Comparison of ENCODE assay signal across 9 cellular contexts in the genomic region with DNA sequence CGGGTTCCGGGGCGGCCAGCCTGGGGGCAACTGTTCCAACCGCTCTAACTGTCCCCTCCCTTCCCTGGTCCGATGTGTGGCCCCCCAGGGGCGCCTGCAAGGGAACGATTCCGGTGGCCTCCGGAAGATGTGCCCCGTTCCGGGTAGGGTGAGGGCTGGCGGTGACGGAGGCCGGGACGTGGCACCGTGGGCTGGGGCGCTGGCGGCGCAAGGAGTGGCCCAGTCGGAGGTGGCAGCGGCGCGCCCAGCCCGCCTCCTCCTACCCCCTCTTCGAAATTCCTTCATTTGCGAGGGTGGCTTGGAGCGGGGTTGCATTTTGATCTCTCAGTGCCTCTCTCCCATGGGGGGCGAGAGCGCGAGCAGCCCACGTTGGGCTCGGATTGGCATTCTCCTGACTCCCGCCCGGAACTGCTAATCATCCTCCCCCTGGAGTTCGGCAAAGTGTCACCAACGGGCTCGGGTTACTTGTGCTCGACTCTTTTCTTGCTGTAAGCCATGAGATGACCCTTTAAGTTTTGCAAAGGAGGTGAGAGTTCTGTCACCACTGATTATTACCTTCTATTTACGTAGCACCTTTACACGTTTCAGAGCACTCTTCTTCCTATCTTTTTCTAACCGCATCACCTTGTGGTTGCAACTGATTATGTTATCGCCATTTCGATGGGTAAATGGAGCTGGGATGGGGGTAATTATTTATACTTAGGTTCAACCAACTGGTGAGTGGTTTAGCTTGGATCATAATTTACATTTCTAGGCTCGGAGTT. TPM values are rescaled to one million over a fixed set of nuclear protein-coding genes. Genes with fewer than 3 reads are reported as not detected.
DNase-seq lines count a peak whose midpoint lies in the region; ATAC-seq and TF ChIP-seq lines count a peak whose summit lies in the region.
"Had no signal": no experiment of that assay in that cellular context is flagged by ENCODE, and none has a peak within 500 bp of the region (broad histone marks: within the 10 kb centered on the region; RNA-seq: fewer than 3 reads in every experiment).

No MANE protein-coding gene starts in this region.

- H3K36me3 ChIP-seq in osteoblast (ENCODE audit: insufficient read depth, low read length) (peaks cover 26% of the 10 kb centered on the region), thoracic aorta (peaks cover 4% of the 10 kb centered on the region)

- H3K27me3 Mint-ChIP-seq in CD14-positive monocyte (ENCODE audit: low read depth in 3 of 3) = peaks cover 0 to 4% (median 0%) of the 10 kb centered on the region in 3 donors

- H3K27ac ChIP-seq in osteoblast (ENCODE audit: low read depth, low read length) = peak overlapping the region; percentile 99
- peak overlapping the region; percentile 99 to 100 for H3K27ac ChIP-seq in thoracic aorta

- H3K4me3 Mint-ChIP-seq in CD14-positive monocyte = peak overlapping the region; percentile 93 to 97

- H3K9me3 Mint-ChIP-seq in CD14-positive monocyte = no peaks in the 10 kb centered on the region

- ATAC-seq in GM19351 (IDR thresholded peaks at IDR 0.05; ENCODE audit: unreplicated experiment) = peak; percentile 40
- ATAC-seq in HG03520 (IDR thresholded peaks at IDR 0.05; ENCODE audit: unreplicated experiment) = peak; percentile 41
- ATAC-seq in thoracic aorta (ENCODE audit: insufficient number of reproducible peaks, low FRiP score, low read depth) = peak; percentile 72

- peaks cover 43% of the 10 kb centered on the region for H4K20me1 ChIP-seq in osteoblast (ENCODE audit: insufficient read depth, low read length)

- H3K4me1 Mint-ChIP-seq in CD14-positive monocyte = peaks cover 30% of the 10 kb centered on the region

- H2AFZ ChIP-seq in osteoblast (ENCODE audit: low read length) = peak overlapping the region; percentile 52

- DNase-seq in CD14-positive monocyte (ENCODE audit: low spot score) = peak; percentile 46
- peak; percentile 56 for DNase-seq in RPMI7951 (ENCODE audit: low read depth)
- peak; percentile 71 for DNase-seq in activated naive CD4-positive, alpha-beta T cell treated with Interleukin-2 at 50 U/mL for 16 hours
- peak; percentile 64 for DNase-seq in germinal center (ENCODE audit: low spot score)
- DNase-seq in osteoblast (ENCODE audit: insufficient read length, low spot score, missing footprints) = peak; percentile 88
- DNase-seq in thoracic aorta (ENCODE audit: low spot score) = peak; percentile 36

- TF ChIP-seq CTCF in CD14-positive monocyte (IDR thresholded peaks at IDR 0.05) (no peak), osteoblast (IDR thresholded peaks at IDR 0.05; ENCODE audit: extremely low read depth, low read depth, low read length) (no peak), thoracic aorta (IDR thresholded peaks at IDR 0.05) (no peak)

- H3K4me1 ChIP-seq in osteoblast (ENCODE audit: insufficient read depth, low read length) = peaks cover 21% of the 10 kb centered on the region
- peaks cover 23 to 54% of the 10 kb centered on the region in 2 donors for H3K4me1 ChIP-seq in thoracic aorta (ENCODE audit: control insufficient read depth in 1 of 2, low read depth in 2 of 2)

- H3K4me3 ChIP-seq in osteoblast (ENCODE audit: insufficient read depth, low read length) = peak overlapping the region; percentile 99
- H3K4me3 ChIP-seq in thoracic aorta = peak overlapping the region; percentile 97

- intact Hi-C loops in CD14-positive monocyte (cut with micrococcal nuclease) = loop anchor here in 1 of 2 donors (2.0 to 5.0 kb wide), 2 partner anchors 26 to 54 kb away; partner anchors contain the start of gene RPL26

- peaks cover 20 to 25% of the 10 kb centered on the region in 2 donors for H3K36me3 Mint-ChIP-seq in CD14-positive monocyte

- H3K27ac Mint-ChIP-seq in CD14-positive monocyte = peak overlapping the region; percentile 94 to 97 (median 96)

- peak overlapping the region; percentile 85 for H3K4me2 ChIP-seq in osteoblast (ENCODE audit: insufficient read depth, low read length)

- H3K9me3 ChIP-seq in osteoblast (ENCODE audit: low read depth, low read length) = no peaks in the 10 kb centered on the region
- no peaks in the 10 kb centered on the region for H3K9me3 ChIP-seq in thoracic aorta

- H3K27me3 ChIP-seq in osteoblast (ENCODE audit: insufficient read depth, low read length) (no peaks in the 10 kb centered on the region), thoracic aorta (replicated peaks; ENCODE audit: insufficient read depth) (no peaks in the 10 kb centered on the region)

- peaks cover 56% of the 10 kb centered on the region for H3K79me2 ChIP-seq in osteoblast (ENCODE audit: insufficient read depth, low read length)

RNA-seq across cellular contexts. Expression of gene NDEL1, which starts 0.7 kb away (rescaled TPM):
- 10 to 100 TPM; 29.8 to 39.7 TPM for polyA plus RNA-seq in CD14-positive monocyte
- 23.6 and 26.4 TPM in 2 replicates for total RNA-seq in RPMI7951 (2014; rRNA removed; shearing (Covaris generic))
- total RNA-seq in osteoblast (69.8 and 72.8 TPM in 2 replicates), thoracic aorta (100 to 1,000 TPM; 110 to 113 TPM)

RNA-seq across cellular contexts. Expression of gene RNF222, which starts 38.7 kb away (rescaled TPM):
- not detected for polyA plus RNA-seq in CD14-positive monocyte
- total RNA-seq in RPMI7951 (2014; rRNA removed; shearing (Covaris generic)) = not detected in 2 replicates
- total RNA-seq in osteoblast (not detected in 2 replicates), thoracic aorta (under 1 TPM in 1 of 2 donors, not detected in 1; 0.56 TPM)
- total RNA-seq: dermis microvascular lymphatic vessel endothelial cell had no signal

RNA-seq across cellular contexts. Expression of gene RPL26, which starts 53.4 kb away (rescaled TPM):
- 100 to 1,000 TPM; 859 to 884 TPM for polyA plus RNA-seq in CD14-positive monocyte
- total RNA-seq in RPMI7951 (2014; rRNA removed; shearing (Covaris generic)) = 2,664 and 2,696 TPM in 2 replicates
- 1,921 and 2,089 TPM in 2 replicates for total RNA-seq in osteoblast
- total RNA-seq in thoracic aorta = 1,000 to 10,000 TPM; 1,235 to 1,884 TPM

Comparison
In these comparisons a context has a peak if more than half of its experiments do, and no peak if none do; other contexts are left out.
1. Peak in every context shown above with its lines: DNase-seq, ATAC-seq, H3K4me3 ChIP-seq and H3K27ac ChIP-seq.
2. DNase-seq: peak in every context shown above with its lines; median percentile 88 in osteoblast; 71 in activated naive CD4-positive, alpha-beta T cell treated with Interleukin-2 at 50 U/mL for 16 hours; 64 in germinal center; 56 in RPMI7951; 46 in CD14-positive monocyte; 36 in thoracic aorta.